In genomic region chr14:77053046-77053841, GRCh38 we compare ENCODE assay signal across 1 cellular context.
TF ChIP-seq lines count a peak whose summit lies in the region.

No MANE protein-coding gene starts in this region.

TF ChIP-seq in K562, 482 proteins besides CTCF, POLR2A, EP300 and RAD21 (continued from another document):
- TF ChIP-seq UBTF (IDR thresholded peaks at IDR 0.05; ENCODE audit: borderline replicate concordance in 1 of 2, low read depth in 2 of 2, low read length in 2 of 2) (no peak), HNRNPLL (IDR thresholded peaks at IDR 0.05; ENCODE audit: low read depth, low read length, poor library complexity, severe bottlenecking) (no peak), ZNF3 (CRISPR knock-in tag; IDR thresholded peaks at IDR 0.05) (no peak), TRIM25 (IDR thresholded peaks at IDR 0.05; ENCODE audit: borderline replicate concordance) (no peak), KDM1A (IDR thresholded peaks at IDR 0.05) (peak; percentile 44 to 61; a peak in 2 of 4 replicates), SMARCA5 (IDR thresholded peaks at IDR 0.05) (no peak)
